8 cellular contexts compared by ENCODE assay signal in genomic region chr3:174949523-174949922, GRCh38.
DNase-seq lines count a peak whose midpoint lies in the region; ATAC-seq and TF ChIP-seq lines count a peak whose summit lies in the region.
"Had no signal": no experiment of that assay in that cellular context is flagged by ENCODE, and none has a peak within 500 bp of the region (broad histone marks: within the 10 kb centered on the region; RNA-seq: fewer than 3 reads in every experiment).

No MANE protein-coding gene starts in this region.

- H3K27ac ChIP-seq in ascending aorta (peak overlapping the region; percentile 24 to 43), thoracic aorta (peak overlapping the region in 1 of 2 donors; percentile 7)

- DNase-seq in HFF-Myc (ENCODE audit: extremely low read depth, low read depth) (peak; percentile 47), ascending aorta (ENCODE audit: low spot score in 2 of 2) (no peak), foreskin fibroblast (peak; percentile 91 to 96), thoracic aorta (ENCODE audit: low spot score) (peak; percentile 9), NCI-H187 treated with DMSO at 0.1 percent for 48 hours (lab: John Stamatoyannopoulos, UW) (no peak), NCI-H2081 (lab: John Stamatoyannopoulos, UW) (no peak)
- DNase-seq: activated B cell treated with CpG ODN at 0.5 μM for 24 hours had no signal

- ATAC-seq in thoracic aorta (ENCODE audit: insufficient number of reproducible peaks, low FRiP score, low read depth): peak; percentile 84
- ATAC-seq in HG02798 (IDR thresholded peaks at IDR 0.05; ENCODE audit: poor library complexity, unreplicated experiment): no peak

- no peaks in the 10 kb centered on the region for H3K36me3 ChIP-seq in ascending aorta
- H3K36me3 ChIP-seq in thoracic aorta: no peaks in the 10 kb centered on the region

- no peaks in the 10 kb centered on the region for H3K27me3 ChIP-seq in ascending aorta
- H3K27me3 ChIP-seq in thoracic aorta (replicated peaks; ENCODE audit: insufficient read depth): no peaks in the 10 kb centered on the region

- intact Hi-C loops in ascending aorta (cut with DNase I): loop anchor here (10.0 kb wide), 1 partner anchor 255 kb away; no protein-coding TSS in a partner anchor

- peaks cover 5 to 7% of the 10 kb centered on the region in 2 donors for H3K4me1 ChIP-seq in ascending aorta
- peaks cover 2 to 23% of the 10 kb centered on the region in 2 donors for H3K4me1 ChIP-seq in thoracic aorta (ENCODE audit: control insufficient read depth in 1 of 2, low read depth in 2 of 2)

- TF ChIP-seq CTCF in HFF-Myc (IDR thresholded peaks at IDR 0.05; ENCODE audit: low read depth, low read length, missing control alignments) (no peak), ascending aorta (IDR thresholded peaks at IDR 0.05) (no peak), foreskin fibroblast (IDR thresholded peaks at IDR 0.05; ENCODE audit: low read depth, low read length) (no peak), thoracic aorta (IDR thresholded peaks at IDR 0.05) (no peak)

- H3K9me3 ChIP-seq in ascending aorta (no peaks in the 10 kb centered on the region), thoracic aorta (no peaks in the 10 kb centered on the region)

- no peak overlapping the region for H3K4me3 ChIP-seq in HFF-Myc (replicated peaks; ENCODE audit: low read depth, low read length)
- no peak overlapping the region for H3K4me3 ChIP-seq in ascending aorta
- no peak overlapping the region for H3K4me3 ChIP-seq in foreskin fibroblast (ENCODE audit: low read depth in 1 of 2, low read length in 2 of 2)
- no peak overlapping the region for H3K4me3 ChIP-seq in thoracic aorta

Comparison
In these comparisons a context has a peak if more than half of its experiments do, and no peak if none do; other contexts are left out.
1. DNase-seq: peak in HFF-Myc (single experiment), foreskin fibroblast (2 of 2) and thoracic aorta (single experiment); none in ascending aorta (0 of 2), NCI-H187 treated with DMSO at 0.1 percent for 48 hours (single experiment) and NCI-H2081 (0 of 2).